ENCODE assay signal across 8 cellular contexts in genomic region chr9:100011062-100011681, GRCh38.
DNase-seq lines count a peak whose midpoint lies in the region; ATAC-seq and TF ChIP-seq lines count a peak whose summit lies in the region.

No MANE protein-coding gene starts in this region.

- peak; percentile 79 for TF ChIP-seq RAD21 in HCT116 (IDR thresholded peaks at IDR 0.05; ENCODE audit: low read depth)

- CTCF ChIA-PET in HCT116 (lab: Charles Lee) = interaction anchor here (0.6 to 2.2 kb wide), 8 partner anchors 10 to 848 kb away, joined by 3 to 10 read pairs (median 3); no protein-coding TSS in a partner anchor

- H3K9me3 ChIP-seq in HCT116 (ENCODE audit: control insufficient read depth in 1 of 2, insufficient read depth in 1 of 2, low read depth in 1 of 2, low read length in 2 of 2) (no peaks in the 10 kb centered on the region), ascending aorta (peaks cover 0 to 9% of the 10 kb centered on the region in 2 donors), tibial artery (peaks cover 0 to 6% (median 0%) of the 10 kb centered on the region in 3 donors)

- POLR2A ChIA-PET in HCT116 (lab: Charles Lee) = no interaction called here

- intact Hi-C loops in HCT116 (cut with micrococcal nuclease) (loop anchor here (1.0 to 10.0 kb wide), 4 partner anchors 204 to 826 kb away; no protein-coding TSS in a partner anchor), ascending aorta (cut with DNase I) (no loop called here), tibial artery (cut with DNase I; ENCODE audit: low total_unique reads) (loop anchor here (10.0 kb wide), 2 partner anchors 206 to 846 kb away; no protein-coding TSS in a partner anchor)

- ATAC-seq in HCT116 (peak; percentile 54), left lobe of liver (peak; percentile 80), HG03442 (IDR thresholded peaks at IDR 0.05; ENCODE audit: unreplicated experiment) (no peak), GM18520 (IDR thresholded peaks at IDR 0.05; ENCODE audit: unreplicated experiment) (no peak)

- TF ChIP-seq CTCF in HCT116 (IDR thresholded peaks at IDR 0.05 in 2 of 3, conservative IDR thresholded peaks at IDR 0.05 in 1 of 3; ENCODE audit: borderline replicate concordance in 1 of 3, insufficient read depth in 1 of 3, low read depth in 2 of 3, low read length in 2 of 3) (peak; percentile 54 to 75 (median 58); a peak in 5 of 6 replicates), ascending aorta (IDR thresholded peaks at IDR 0.05) (peak; percentile 12 to 35 (median 25)), tibial artery (IDR thresholded peaks at IDR 0.05) (peak; percentile 26 to 32)

- no peak overlapping the region for H3K9ac ChIP-seq in HCT116 (ENCODE audit: low read length)

- TF ChIP-seq POLR2A in HCT116 (IDR thresholded peaks at IDR 0.05; ENCODE audit: borderline replicate concordance, extremely low read depth, insufficient read depth, insufficient read length) = no peak

- no peaks in the 10 kb centered on the region for H3K4me1 ChIP-seq in HCT116 (ENCODE audit: control insufficient read depth in 1 of 2, insufficient read depth in 2 of 2, low read length in 2 of 2)
- H3K4me1 ChIP-seq in ascending aorta = no peaks in the 10 kb centered on the region
- no peaks in the 10 kb centered on the region for H3K4me1 ChIP-seq in tibial artery

- BruUV-seq in HCT116 (replicated peaks; lab: Mats Ljungman, UMichigan) = no TSS peak

- H3K27me3 ChIP-seq in HCT116 (ENCODE audit: insufficient read depth, low read length) = no peaks in the 10 kb centered on the region
- no peaks in the 10 kb centered on the region for H3K27me3 ChIP-seq in ascending aorta
- H3K27me3 ChIP-seq in tibial artery = no peaks in the 10 kb centered on the region

- DNase-seq in COLO829 (ENCODE audit: low spot score) (peak; percentile 60), HCT116 (ENCODE audit: low read depth, low spot score) (peak; percentile 59), NOMO-1 treated with DMSO at 0.1 percent for 48 hours (lab: John Stamatoyannopoulos, UW; ENCODE audit: unreplicated experiment) (peak; percentile 41), ascending aorta (ENCODE audit: low spot score in 2 of 2) (no peak), left lobe of liver (ENCODE audit: low spot score) (no peak), tibial artery (no peak)

- H3K36me3 ChIP-seq in HCT116 (ENCODE audit: control insufficient read depth in 1 of 2, insufficient read depth in 2 of 2, low read length in 2 of 2) = 0 out of 4 replicates have a peak, but pooled peaks cover 0 to 3% of the 10 kb centered on the region in 2 experiments
- H3K36me3 ChIP-seq in ascending aorta = peaks cover 7 to 36% of the 10 kb centered on the region in 2 donors
- peaks cover 13 to 26% (median 24%) of the 10 kb centered on the region in 3 donors for H3K36me3 ChIP-seq in tibial artery

- H3K27ac ChIP-seq in HCT116 (ENCODE audit: low read depth, low read length) = no peak overlapping the region
- no peak overlapping the region for H3K27ac ChIP-seq in ascending aorta
- no peak overlapping the region for H3K27ac ChIP-seq in tibial artery

- H3K4me2 ChIP-seq in HCT116 (ENCODE audit: low read length) = no peak overlapping the region

- H4K20me1 ChIP-seq in HCT116 (ENCODE audit: insufficient read depth) = no peaks in the 10 kb centered on the region

- no peak overlapping the region for H2AFZ ChIP-seq in HCT116 (ENCODE audit: low read depth, low read length, poor library complexity, severe bottlenecking)

- H3K4me3 ChIP-seq in HCT116 (replicated peaks in 1 of 2; ENCODE audit: low read depth in 1 of 2, low read length in 2 of 2) (no peak overlapping the region), ascending aorta (no peak overlapping the region), tibial artery (no peak overlapping the region)

- H3K79me2 ChIP-seq in HCT116 (ENCODE audit: insufficient read depth, low read length) = no peaks in the 10 kb centered on the region

- RAD21 ChIA-PET in HCT116 (lab: Charles Lee; ENCODE audit: low non-redundant PET in 1 of 2, low total read pairs in 2 of 2, uncharacterized antibody in 2 of 2, unreplicated experiment in 2 of 2) = interaction anchor here in 1 of 2 experiments (0.5 kb wide), 1 partner anchor 71 kb away, joined by 8 read pairs; no protein-coding TSS in a partner anchor

- H3K9me2 ChIP-seq in HCT116 (ENCODE audit: insufficient read depth) = no peaks in the 10 kb centered on the region

TF ChIP-seq in HCT116, 20 proteins besides CTCF, POLR2A, EP300 and RAD21:
- TF ChIP-seq EGR1 (IDR thresholded peaks at IDR 0.05; ENCODE audit: low read depth) = no peak
- no peak for TF ChIP-seq TCF7L2 (IDR thresholded peaks at IDR 0.05; ENCODE audit: borderline replicate concordance, extremely low read depth, insufficient read depth, insufficient read length)
- no peak for TF ChIP-seq MAX (IDR thresholded peaks at IDR 0.05)
- TF ChIP-seq ZNF274 (IDR thresholded peaks at IDR 0.05; ENCODE audit: low read depth, low read length) = no peak
- TF ChIP-seq EZH2 (IDR thresholded peaks at IDR 0.05) = no peak
- no peak for TF ChIP-seq REST (IDR thresholded peaks at IDR 0.05; ENCODE audit: low read depth)

Comparison
In these comparisons a context has a peak if more than half of its experiments do, and no peak if none do; other contexts are left out.
1. DNase-seq: peak in COLO829 (single experiment), HCT116 (single experiment) and NOMO-1 treated with DMSO at 0.1 percent for 48 hours (single experiment); none in ascending aorta (0 of 2), left lobe of liver (single experiment) and tibial artery (0 of 2).
2. ATAC-seq: peak in HCT116 (single experiment) and left lobe of liver (single experiment); none in HG03442 (single experiment) and GM18520 (single experiment).
3. Peak in every context shown above with its lines, with median percentiles within 50 percentile points of each other: CTCF ChIP-seq.